In genomic region chr7:5213286-5213645, GRCh38 we compare ENCODE assay signal across 21 cellular contexts. TPM values are rescaled to one million over a fixed set of nuclear protein-coding genes. Genes with fewer than 3 reads are reported as not detected.
A peak's percentile ranks its signal among the peaks of the same experiment; 100 is the strongest.
DNase-seq lines count a peak whose midpoint lies in the region; ATAC-seq and TF ChIP-seq lines count a peak whose summit lies in the region.
"Had no signal": no experiment of that assay in that cellular context is flagged by ENCODE, and none has a peak within 500 bp of the region (broad histone marks: within the 10 kb centered on the region; RNA-seq: fewer than 3 reads in every experiment).

No MANE protein-coding gene starts in this region.

- intact Hi-C loops in upper lobe of right lung (cut with DNase I), result no loop called here

- H3K9ac ChIP-seq in neural progenitor cell, result no peak overlapping the region
- H3K9ac ChIP-seq in smooth muscle cell (ENCODE audit: low read depth), result no peak overlapping the region

- H3K4me3 Mint-ChIP-seq in brain (no peak overlapping the region), neural progenitor cell (no peak overlapping the region)
- H3K4me3 Mint-ChIP-seq: CD8-positive, alpha-beta memory T cell had no signal

- H3K36me3 ChIP-seq in neural progenitor cell (no peaks in the 10 kb centered on the region), upper lobe of right lung (peaks cover 87% of the 10 kb centered on the region), smooth muscle cell (ENCODE audit: low read depth) (peaks cover 4% of the 10 kb centered on the region)

- no peak overlapping the region for H3K27ac ChIP-seq in neural progenitor cell
- H3K27ac ChIP-seq in upper lobe of right lung, result no peak overlapping the region
- H3K27ac ChIP-seq in smooth muscle cell (ENCODE audit: low read depth), result no peak overlapping the region
- H3K27ac ChIP-seq: C4-2B had no signal

- TF ChIP-seq CTCF in brain (conservative IDR thresholded peaks at IDR 0.05) (no peak), neural progenitor cell (IDR thresholded peaks at IDR 0.05) (no peak), upper lobe of right lung (IDR thresholded peaks at IDR 0.05) (no peak), smooth muscle cell (IDR thresholded peaks at IDR 0.05; ENCODE audit: borderline replicate concordance, insufficient read depth, poor library complexity, severe bottlenecking) (no peak)

- H3K4me3 ChIP-seq in neural progenitor cell (no peak overlapping the region), upper lobe of right lung (no peak overlapping the region), smooth muscle cell (no peak overlapping the region)
- H3K4me3 ChIP-seq: K562, MG63 had no signal

- H3K4me1 Mint-ChIP-seq in brain, result no peaks in the 10 kb centered on the region
- peaks cover 11% of the 10 kb centered on the region for H3K4me1 Mint-ChIP-seq in neural progenitor cell

- no peaks in the 10 kb centered on the region for H3F3A ChIP-seq in neural progenitor cell (ENCODE audit: low read depth)
- H3F3A ChIP-seq in smooth muscle cell (ENCODE audit: low read depth), result no peaks in the 10 kb centered on the region

- H4K20me1 ChIP-seq in neural progenitor cell (ENCODE audit: low read depth), result peaks cover 28% of the 10 kb centered on the region
- H4K20me1 ChIP-seq in smooth muscle cell (ENCODE audit: low read depth), result peaks cover 58% of the 10 kb centered on the region

- ATAC-seq in upper lobe of right lung (no peak), GM21381 (IDR thresholded peaks at IDR 0.05; ENCODE audit: unreplicated experiment) (no peak)
- ATAC-seq: HepG2, K562, SK-N-SH treated with all-trans-retinoic acid at 6 μM for 48 hours had no signal

- no peaks in the 10 kb centered on the region for H3K27me3 ChIP-seq in neural progenitor cell
- no peaks in the 10 kb centered on the region for H3K27me3 ChIP-seq in upper lobe of right lung
- H3K27me3 ChIP-seq in smooth muscle cell (ENCODE audit: low read depth), result no peaks in the 10 kb centered on the region
- H3K27me3 ChIP-seq: MG63 had no signal

- H3K36me3 Mint-ChIP-seq in brain (peaks cover 70% of the 10 kb centered on the region), neural progenitor cell (peaks cover 30% of the 10 kb centered on the region)

- whole genome bisulfite sequencing in smooth muscle cell (ENCODE audit: low lambda C conversion rate), result 95% methylated on average over 12 of the region's 12 CpGs

- DNase-seq in activated effector memory CD4-positive, alpha-beta T cell treated with anti-CD3 and anti-CD28 coated beads, Interleukin-2, amount 50 U/mL, for 16 hours, result peak; percentile 27
- DNase-seq in activated effector memory CD4-positive, alpha-beta T cell treated with Interleukin-2 at 50 U/mL for 16 hours, result no peak
- DNase-seq in neural progenitor cell (ENCODE audit: low spot score), result no peak
- peak; percentile 48 for DNase-seq in upper lobe of right lung
- DNase-seq in HPDE6-E6E7 (ENCODE audit: extremely low spot score), result no peak
- no peak for DNase-seq in smooth muscle cell (lab: John Stamatoyannopoulos, UW; ENCODE audit: unreplicated experiment)
- DNase-seq: AML-193; Calu3; CD8-positive, alpha-beta memory T cell; DMS153; MG63; NCI-H187; NCI-H226; NCI-H510A treated with DMSO at 0.1 percent for 48 hours; NCI-H748 treated with DMSO at 0.1 percent for 48 hours had no signal

- H3K4me1 ChIP-seq in neural progenitor cell (no peaks in the 10 kb centered on the region), upper lobe of right lung (no peaks in the 10 kb centered on the region), smooth muscle cell (ENCODE audit: low read depth) (no peaks in the 10 kb centered on the region)

- H3K79me2 ChIP-seq in neural progenitor cell (ENCODE audit: low read depth) (peaks cover 18% of the 10 kb centered on the region), smooth muscle cell (ENCODE audit: low read depth) (peaks cover 8% of the 10 kb centered on the region)

- H3K27ac Mint-ChIP-seq in brain (peak overlapping the region in 3 of 5 experiments; percentile 13 to 69 (median 15)), neural progenitor cell (peak overlapping the region; percentile 81)

- no peak overlapping the region for H2AFZ ChIP-seq in neural progenitor cell (replicated peaks)
- no peak overlapping the region for H2AFZ ChIP-seq in smooth muscle cell (ENCODE audit: low read depth)

- no peak overlapping the region for H3K4me2 ChIP-seq in neural progenitor cell
- no peak overlapping the region for H3K4me2 ChIP-seq in smooth muscle cell

- H3K27me3 Mint-ChIP-seq in brain, result no peaks in the 10 kb centered on the region
- no peaks in the 10 kb centered on the region for H3K27me3 Mint-ChIP-seq in neural progenitor cell (ENCODE audit: insufficient read depth, low read depth)

- H3K9me3 Mint-ChIP-seq in brain (no peaks in the 10 kb centered on the region), neural progenitor cell (no peaks in the 10 kb centered on the region)
- H3K9me3 Mint-ChIP-seq: CD8-positive, alpha-beta memory T cell had no signal

- H3K9me3 ChIP-seq in neural progenitor cell (ENCODE audit: low read depth) (no peaks in the 10 kb centered on the region), upper lobe of right lung (no peaks in the 10 kb centered on the region), smooth muscle cell (replicated peaks; ENCODE audit: low read depth) (no peaks in the 10 kb centered on the region)
- H3K9me3 ChIP-seq: MG63 had no signal

RNA-seq across cellular contexts. Expression of gene WIPI2, which starts 23.2 kb away (rescaled TPM):
- polyA plus RNA-seq in brain (ENCODE audit: insufficient read depth, low read depth, low replicate concordance) (84.5 TPM), smooth muscle cell (55.5 and 59.3 TPM in 2 replicates)
- total RNA-seq in neural progenitor cell (ENCODE audit: low replicate concordance) (64.9 and 74.8 TPM in 2 replicates), upper lobe of right lung (57.3 TPM), smooth muscle cell (39.5 and 42.0 TPM in 2 replicates)

Comparison
In these comparisons a context has a peak if more than half of its experiments do, and no peak if none do; other contexts are left out.
1. DNase-seq: peak in activated effector memory CD4-positive, alpha-beta T cell treated with anti-CD3 and anti-CD28 coated beads, Interleukin-2, amount 50 U/mL, for 16 hours (single experiment) and upper lobe of right lung (single experiment); none in activated effector memory CD4-positive, alpha-beta T cell treated with Interleukin-2 at 50 U/mL for 16 hours (single experiment), neural progenitor cell (single experiment), HPDE6-E6E7 (single experiment) and smooth muscle cell (single experiment).